In the genomic region with DNA sequence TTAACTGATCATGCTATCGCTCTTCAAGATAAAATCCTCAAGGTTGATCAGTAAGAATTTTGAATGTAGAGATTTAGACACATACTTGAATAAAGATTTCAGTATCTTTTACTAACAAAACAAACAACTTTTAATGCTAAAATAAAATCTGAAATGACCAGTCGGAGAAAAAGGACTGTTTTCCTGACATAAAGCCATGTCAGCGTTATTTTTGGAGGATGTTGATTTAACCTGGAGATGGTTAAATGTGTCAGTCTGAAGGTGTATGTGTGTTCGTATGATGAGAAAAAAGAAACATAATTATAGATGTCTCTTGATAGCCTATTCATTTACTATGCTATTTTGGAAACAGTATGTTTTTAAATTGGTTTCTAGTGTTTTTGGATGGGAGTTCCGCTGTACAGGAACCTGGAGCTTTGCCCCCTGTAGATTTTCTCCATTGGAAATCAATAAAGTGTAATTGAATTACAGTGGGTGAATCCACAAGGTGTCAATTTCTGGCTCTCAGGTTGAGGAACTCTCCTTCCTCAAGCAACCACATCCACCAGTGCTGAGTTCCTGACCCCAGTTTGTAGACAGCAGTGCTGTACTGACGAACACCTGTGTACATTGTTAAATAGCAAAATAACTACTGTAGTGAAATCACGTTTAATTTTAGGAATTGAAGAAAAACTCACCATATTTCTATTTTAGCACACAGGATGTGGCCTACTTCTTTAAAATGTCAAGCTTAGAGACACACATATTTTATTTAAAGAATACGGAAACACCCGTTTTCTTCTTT, we compare ENCODE assay signal across 24 cellular contexts.
DNase-seq lines count a peak whose midpoint lies in the region; ATAC-seq, FAIRE-seq and TF ChIP-seq lines count a peak whose summit lies in the region.
"Had no signal": no experiment of that assay in that cellular context is flagged by ENCODE, and none has a peak within 500 bp of the region (broad histone marks: within the 10 kb centered on the region; RNA-seq: fewer than 3 reads in every experiment).

No MANE protein-coding gene starts in this region.

- FAIRE-seq in K562 (lab: Jason Lieb, UNC) = no peak
- FAIRE-seq: GM12892 had no signal

- POLR2A ChIA-PET in K562 (lab: Yijun Ruan, JAX) = no interaction called here

- H3K9ac ChIP-seq in BLaER1 treated with 17β-estradiol and CSF1 and Interleukin-3, amounts not matched to agents 10 nM and 100 nM = no peak overlapping the region
- H3K9ac ChIP-seq in K562 (ENCODE audit: insufficient read depth in 1 of 2, low read depth in 2 of 2, low read length in 2 of 2) = no peak overlapping the region

- TF ChIP-seq CTCF in K562 (IDR thresholded peaks at IDR 0.05 in 2 of 3, conservative IDR thresholded peaks at IDR 0.05 in 1 of 3; ENCODE audit: insufficient read depth in 2 of 3, low read depth in 1 of 3, low read length in 3 of 3) = no peak

- CTCF ChIA-PET in K562 (lab: Yijun Ruan, JAX; ENCODE audit: low intra/inter-chr PET ratio) = no interaction called here

- no peak overlapping the region for H2AFZ ChIP-seq in K562 (ENCODE audit: low read depth, low read length)

- WGBS in K562 (ENCODE audit: insufficient coverage, low coverage, missing lambda C conversion rate) = 3% methylated on average over 9 of the region's 9 CpGs

- no TSS peak for BruUV-seq in K562 (replicated peaks; lab: Mats Ljungman, UMichigan)

- H3K27me3 ChIP-seq in BLaER1 treated with 17β-estradiol and CSF1 and Interleukin-3, amounts not matched to agents 10 nM and 100 nM = no peaks in the 10 kb centered on the region
- H3K27me3 ChIP-seq in K562 (ENCODE audit: control insufficient read depth in 2 of 2, insufficient read depth in 2 of 2, low read length in 2 of 2) = no peaks in the 10 kb centered on the region
- H3K27me3 ChIP-seq: BE2C, Peyer's patch had no signal

- no peak for TF ChIP-seq POLR2A in K562 (conservative IDR thresholded peaks at IDR 0.05)

- peak; percentile 48 for ATAC-seq in GM21515 (IDR thresholded peaks at IDR 0.05; ENCODE audit: unreplicated experiment)
- ATAC-seq in HG02885 (IDR thresholded peaks at IDR 0.05; ENCODE audit: poor library complexity, unreplicated experiment) = peak; percentile 54
- ATAC-seq in K562 = no peak
- ATAC-seq: HCT116 had no signal

- H3K9me1 ChIP-seq in K562 (ENCODE audit: control insufficient read depth, insufficient read depth, low read length) = no peaks in the 10 kb centered on the region

- peak overlapping the region in 10 of 11 experiments; percentile 3 to 57 (median 28); a peak in 14 of 22 replicates for H3K4me2 ChIP-seq in BLaER1 treated with 17β-estradiol and CSF1 and Interleukin-3, amounts not matched to agents 10 nM and 100 nM
- H3K4me2 ChIP-seq in K562 (ENCODE audit: insufficient read depth, low read length) = no peak overlapping the region

- H3K9me3 ChIP-seq in BLaER1 treated with 17β-estradiol and CSF1 and Interleukin-3, amounts not matched to agents 10 nM and 100 nM (replicated peaks in 1 of 11) = no peaks in the 10 kb centered on the region
- no peaks in the 10 kb centered on the region for H3K9me3 ChIP-seq in K562 (replicated peaks; ENCODE audit: control insufficient read depth, insufficient read depth, low read depth, low read length)
- H3K9me3 ChIP-seq: BE2C, Peyer's patch had no signal

- H3K27ac ChIP-seq in BLaER1 treated with 17β-estradiol and CSF1 and Interleukin-3, amounts not matched to agents 10 nM and 100 nM = no peak overlapping the region
- no peak overlapping the region for H3K27ac ChIP-seq in K562 (ENCODE audit: extremely low read depth, low read depth, low read length)
- H3K27ac ChIP-seq: Peyer's patch, SK-N-MC had no signal

- no peak for TF ChIP-seq RAD21 in K562 (CRISPR knock-in tag; conservative IDR thresholded peaks at IDR 0.05 in 1 of 2, IDR thresholded peaks at IDR 0.05 in 1 of 2)

- no peaks in the 10 kb centered on the region for H3K79me2 ChIP-seq in K562 (ENCODE audit: control insufficient read depth, insufficient read depth, low read length)

- H3K4me3 ChIP-seq in BLaER1 treated with 17β-estradiol and CSF1 and Interleukin-3, amounts not matched to agents 10 nM and 100 nM = no peak overlapping the region
- H3K4me3 ChIP-seq in K562 = no peak overlapping the region
- H3K4me3 ChIP-seq: Peyer's patch, SK-N-MC had no signal

- H4K20me1 ChIP-seq in BLaER1 treated with 17β-estradiol and CSF1 and Interleukin-3, amounts not matched to agents 10 nM and 100 nM = no peaks in the 10 kb centered on the region
- H4K20me1 ChIP-seq in K562 (replicated peaks; ENCODE audit: control insufficient read depth, insufficient read depth, low read length) = no peaks in the 10 kb centered on the region

- peaks cover 0 to 13% (median 11%) of the 10 kb centered on the region in 10 experiments; a peak in 12 of 20 replicates for H3K4me1 ChIP-seq in BLaER1 treated with 17β-estradiol and CSF1 and Interleukin-3, amounts not matched to agents 10 nM and 100 nM
- no peaks in the 10 kb centered on the region for H3K4me1 ChIP-seq in K562 (replicated peaks in 1 of 2; ENCODE audit: control insufficient read depth in 2 of 2, insufficient read depth in 2 of 2, low read length in 2 of 2)
- H3K4me1 ChIP-seq: BE2C, Peyer's patch had no signal

- no peaks in the 10 kb centered on the region for H3K36me3 ChIP-seq in BLaER1 treated with 17β-estradiol and CSF1 and Interleukin-3, amounts not matched to agents 10 nM and 100 nM
- no peaks in the 10 kb centered on the region for H3K36me3 ChIP-seq in K562 (ENCODE audit: control insufficient read depth, insufficient read depth, low read length)
- H3K36me3 ChIP-seq: BE2C, Peyer's patch had no signal

- TF ChIP-seq EP300 in K562 (IDR thresholded peaks at IDR 0.05; ENCODE audit: low read length) = no peak

- DNase-seq in K562 (ENCODE audit: extremely low read depth in 1 of 4, low spot score in 3 of 4) = no peak
- no peak for DNase-seq in NCI-H748 (lab: John Stamatoyannopoulos, UW; ENCODE audit: unreplicated experiment)
- no peak for DNase-seq in activated CD8-positive, alpha-beta memory T cell treated with anti-CD3 and anti-CD28 coated beads, Interleukin-2, amount 50 U/mL, for 48 hours
- no peak for DNase-seq in NK-92 treated with Interleukin-12 subunit alpha and Interleukin-12 subunit beta, amount 100 ng/mL, for 24 hours (lab: John Stamatoyannopoulos, UW)
- DNase-seq: BE2C; CD4-positive, CD25-positive, alpha-beta regulatory T cell; DMS153; DND-41; NCI-H1092; NCI-H1417 treated with DMSO at 0.1 percent for 48 hours; NCI-H1694 treated with DMSO at 0.1 percent for 48 hours; NCI-H2081; NCI-H524; NCI-H82; OCI-M1; Peyer's patch; SIG-M5; T-helper 9 cell had no signal

- in situ Hi-C loops in K562 (cut with MboI) = no loop called here

- intact Hi-C loops in K562 (cut with micrococcal nuclease) = no loop called here

TF ChIP-seq in K562, 482 proteins besides CTCF, POLR2A, EP300 and RAD21:
- no peak for TF ChIP-seq BCL6 (CRISPR knock-in tag; IDR thresholded peaks at IDR 0.05)
- TF ChIP-seq ZNF316 (IDR thresholded peaks at IDR 0.05) = peak; percentile 73
- TF ChIP-seq MAFF (IDR thresholded peaks at IDR 0.05; ENCODE audit: low read length) = peak; percentile 50; the same call in 1 of the 2 replicates
- peak; percentile 62; the same call in 1 of the 2 replicates for TF ChIP-seq MAFK (IDR thresholded peaks at IDR 0.05; ENCODE audit: low read length)
- TF ChIP-seq BDP1 (IDR thresholded peaks at IDR 0.05; ENCODE audit: insufficient read depth, insufficient read length) = no peak
- TF ChIP-seq C11orf30 (IDR thresholded peaks at IDR 0.05; ENCODE audit: low read depth) = peak; percentile 20; the same call in 1 of the 2 replicates
- peak; percentile 41 for TF ChIP-seq MAFG (tag; conservative IDR thresholded peaks at IDR 0.05)
